ENCODE assay signal across 10 cellular contexts in the genomic region with DNA sequence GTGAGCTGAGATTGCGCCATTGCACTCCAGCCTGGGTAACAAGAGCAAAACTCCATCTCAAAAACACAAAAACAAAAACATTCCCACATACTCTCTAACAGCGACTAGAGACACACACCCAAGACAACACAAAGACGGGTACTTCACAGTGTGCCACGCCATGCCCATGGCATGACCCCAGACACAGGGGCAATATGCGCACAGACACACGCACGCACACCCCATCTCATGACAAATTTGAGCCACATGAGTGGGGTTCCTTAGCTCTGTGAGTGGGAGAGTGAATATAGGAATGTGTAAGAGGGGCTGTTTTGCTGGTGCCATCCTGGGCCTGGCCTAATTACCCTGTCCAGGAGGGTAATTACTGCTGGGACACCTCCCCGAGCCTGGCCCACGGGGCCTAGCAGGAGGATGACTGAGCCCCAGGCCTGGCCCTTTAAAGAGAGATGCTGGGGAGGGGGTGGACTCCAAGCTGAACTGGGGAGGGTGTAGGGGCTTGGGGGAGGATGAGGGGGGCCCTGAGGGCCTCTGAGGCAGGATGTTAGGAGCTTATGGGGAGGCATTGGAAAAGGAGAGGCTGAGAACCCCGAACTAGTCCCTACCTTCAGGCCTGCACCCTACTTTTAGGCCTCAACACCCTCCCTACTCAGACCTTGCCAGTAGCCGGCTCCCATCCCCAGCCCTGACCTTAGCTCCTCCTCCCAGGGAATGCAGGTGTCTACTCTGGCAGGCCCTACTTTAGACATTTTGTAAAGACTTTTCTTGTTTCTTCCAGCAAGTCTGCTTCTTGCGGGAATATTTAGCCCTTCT. TPM values are rescaled to one million over a fixed set of nuclear protein-coding genes. Genes with fewer than 3 reads are reported as not detected.
DNase-seq lines count a peak whose midpoint lies in the region; ATAC-seq and TF ChIP-seq lines count a peak whose summit lies in the region.
"Had no signal": no experiment of that assay in that cellular context is flagged by ENCODE, and none has a peak within 500 bp of the region (broad histone marks: within the 10 kb centered on the region; RNA-seq: fewer than 3 reads in every experiment).

No MANE protein-coding gene starts in this region.

- H3K27me3 ChIP-seq in BLaER1 treated with 17β-estradiol and CSF1 and Interleukin-3, amounts not matched to agents 10 nM and 100 nM: no peaks in the 10 kb centered on the region
- no peaks in the 10 kb centered on the region for H3K27me3 ChIP-seq in RWPE2 (ENCODE audit: insufficient read depth, poor library complexity, severe bottlenecking)
- H3K27me3 ChIP-seq in endocrine pancreas (ENCODE audit: control insufficient read depth, insufficient read depth, low read length): no peaks in the 10 kb centered on the region
- no peaks in the 10 kb centered on the region for H3K27me3 ChIP-seq in osteoblast (ENCODE audit: insufficient read depth, low read length)

- peaks cover 41% of the 10 kb centered on the region for H3K79me2 ChIP-seq in osteoblast (ENCODE audit: insufficient read depth, low read length)

- no peak overlapping the region for H2AFZ ChIP-seq in osteoblast (ENCODE audit: low read length)

- DNase-seq in RWPE2 (ENCODE audit: low spot score) (no peak), osteoblast (ENCODE audit: insufficient read length, low spot score, missing footprints) (peak; percentile 89), amniotic stem cell (lab: John Stamatoyannopoulos, UW) (no peak), DMS79 treated with DMSO at 0.1 percent for 48 hours (lab: John Stamatoyannopoulos, UW) (no peak), NCI-H2227 treated with DMSO at 0.1 percent for 48 hours (lab: John Stamatoyannopoulos, UW) (no peak)
- no peak for DNase-seq in activated CD8-positive, alpha-beta memory T cell treated with anti-CD3 and anti-CD28 coated beads for 24 hours
- DNase-seq: posterior cingulate gyrus had no signal

- no peak for ATAC-seq in RWPE2 (ENCODE audit: low read depth)

- peak overlapping the region; percentile 73 to 93 (median 87); a peak in 20 of 22 replicates for H3K27ac ChIP-seq in BLaER1 treated with 17β-estradiol and CSF1 and Interleukin-3, amounts not matched to agents 10 nM and 100 nM
- H3K27ac ChIP-seq in RWPE2 (ENCODE audit: poor library complexity, severe bottlenecking) (peak overlapping the region; percentile 85), osteoblast (ENCODE audit: low read depth, low read length) (peak overlapping the region; percentile 73)
- H3K27ac ChIP-seq: KMS-11 had no signal

- H3K4me2 ChIP-seq in BLaER1 treated with 17β-estradiol and CSF1 and Interleukin-3, amounts not matched to agents 10 nM and 100 nM: peak overlapping the region; percentile 89 to 100 (median 99)
- H3K4me2 ChIP-seq in osteoblast (ENCODE audit: insufficient read depth, low read length): peak overlapping the region; percentile 84
- H3K4me2 ChIP-seq: KMS-11 had no signal

- H3K36me3 ChIP-seq in BLaER1 treated with 17β-estradiol and CSF1 and Interleukin-3, amounts not matched to agents 10 nM and 100 nM: peaks cover 0 to 10% (median 2%) of the 10 kb centered on the region in 11 experiments; a peak in 9 of 22 replicates
- H3K36me3 ChIP-seq in RWPE2 (ENCODE audit: low read depth): no peaks in the 10 kb centered on the region
- no peaks in the 10 kb centered on the region for H3K36me3 ChIP-seq in endocrine pancreas (ENCODE audit: control insufficient read depth, insufficient read depth, low read length)
- H3K36me3 ChIP-seq in osteoblast (ENCODE audit: insufficient read depth, low read length): peaks cover 12% of the 10 kb centered on the region

- H3K9me3 ChIP-seq in BLaER1 treated with 17β-estradiol and CSF1 and Interleukin-3, amounts not matched to agents 10 nM and 100 nM (replicated peaks in 1 of 11): no peaks in the 10 kb centered on the region
- H3K9me3 ChIP-seq in RWPE2 (ENCODE audit: severe bottlenecking) (no peaks in the 10 kb centered on the region), endocrine pancreas (ENCODE audit: control insufficient read depth, low read length) (no peaks in the 10 kb centered on the region), osteoblast (ENCODE audit: low read depth, low read length) (no peaks in the 10 kb centered on the region)

- H3K4me3 ChIP-seq in BLaER1 treated with 17β-estradiol and CSF1 and Interleukin-3, amounts not matched to agents 10 nM and 100 nM: peak overlapping the region; percentile 49 to 75 (median 62)
- H3K4me3 ChIP-seq in RWPE2 (ENCODE audit: severe bottlenecking) (peak overlapping the region; percentile 33), endocrine pancreas (ENCODE audit: control insufficient read depth, insufficient read depth, low read length) (peak overlapping the region; percentile 3), osteoblast (ENCODE audit: insufficient read depth, low read length) (peak overlapping the region; percentile 82)

- TF ChIP-seq CTCF in RWPE2 (IDR thresholded peaks at IDR 0.05; ENCODE audit: poor library complexity, severe bottlenecking): no peak
- TF ChIP-seq CTCF in osteoblast (IDR thresholded peaks at IDR 0.05; ENCODE audit: extremely low read depth, low read depth, low read length): no peak

- peaks cover 78 to 90% (median 89%) of the 10 kb centered on the region in 10 experiments for H3K4me1 ChIP-seq in BLaER1 treated with 17β-estradiol and CSF1 and Interleukin-3, amounts not matched to agents 10 nM and 100 nM
- peaks cover 50% of the 10 kb centered on the region for H3K4me1 ChIP-seq in RWPE2 (ENCODE audit: insufficient read depth, poor library complexity, severe bottlenecking)
- H3K4me1 ChIP-seq in endocrine pancreas (ENCODE audit: control insufficient read depth, insufficient read depth, low read length): no peaks in the 10 kb centered on the region
- peaks cover 50% of the 10 kb centered on the region for H3K4me1 ChIP-seq in osteoblast (ENCODE audit: insufficient read depth, low read length)

- peak overlapping the region; percentile 76 to 91 (median 86); a peak in 21 of 22 replicates for H3K9ac ChIP-seq in BLaER1 treated with 17β-estradiol and CSF1 and Interleukin-3, amounts not matched to agents 10 nM and 100 nM
- H3K9ac ChIP-seq in endocrine pancreas (ENCODE audit: control insufficient read depth, insufficient read depth, low read length): no peak overlapping the region
- H3K9ac ChIP-seq: KMS-11 had no signal

- peaks cover 0 to 25% (median 13%) of the 10 kb centered on the region in 11 experiments; a peak in 10 of 22 replicates for H4K20me1 ChIP-seq in BLaER1 treated with 17β-estradiol and CSF1 and Interleukin-3, amounts not matched to agents 10 nM and 100 nM
- peaks cover 29% of the 10 kb centered on the region for H4K20me1 ChIP-seq in osteoblast (ENCODE audit: insufficient read depth, low read length)

RNA-seq across cellular contexts. Expression of a gene that starts 1.5 kb away (rescaled TPM):
- total RNA-seq in osteoblast: 40.7 and 41.6 TPM in 2 replicates

RNA-seq across cellular contexts. Expression of a gene that starts 13.6 kb away (rescaled TPM):
- total RNA-seq in osteoblast: 37.1 and 42.3 TPM in 2 replicates

RNA-seq across cellular contexts. Expression of a gene that starts 15.7 kb away (rescaled TPM):
- total RNA-seq in osteoblast: 31.5 and 36.2 TPM in 2 replicates

RNA-seq across cellular contexts. Expression of a gene that starts 19.2 kb away (rescaled TPM):
- total RNA-seq in osteoblast: 43.9 and 58.6 TPM in 2 replicates

RNA-seq across cellular contexts. Expression of a gene that starts 31.8 kb away (rescaled TPM):
- total RNA-seq in osteoblast: 109 and 115 TPM in 2 replicates

Comparison
In these comparisons a context has a peak if more than half of its experiments do, and no peak if none do; other contexts are left out.
1. H3K4me3 ChIP-seq: peak in every context shown above with its lines; median percentile 82 in osteoblast; 62 in BLaER1 treated with 17β-estradiol and CSF1 and Interleukin-3, amounts not matched to agents 10 nM and 100 nM; 33 in RWPE2; 3 in endocrine pancreas.